Comparison of ENCODE assay signal across 8 cellular contexts in the genomic region with DNA sequence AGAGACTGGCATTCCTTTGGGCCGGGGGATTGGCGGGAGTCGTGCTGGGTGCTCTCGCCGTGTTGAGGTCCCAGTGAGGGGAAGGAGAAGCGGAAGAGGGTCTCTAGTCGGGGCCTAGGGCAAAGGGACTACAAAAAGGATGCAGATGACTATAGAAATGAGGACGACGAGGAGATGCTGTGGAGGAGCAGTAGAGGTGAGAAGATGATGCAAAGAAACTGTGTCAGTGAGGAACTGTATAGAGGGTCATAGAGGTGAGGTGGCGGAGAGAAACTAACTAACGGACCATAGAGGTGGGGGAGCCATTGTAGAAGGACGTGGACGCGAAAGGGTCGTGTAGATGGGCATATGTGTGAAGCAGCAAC. TPM values are rescaled to one million over a fixed set of nuclear protein-coding genes. Genes with fewer than 3 reads are reported as not detected.
DNase-seq lines count a peak whose midpoint lies in the region; ATAC-seq lines count a peak whose summit lies in the region.

No MANE protein-coding gene starts in this region.

- H3K79me1 ChIP-seq in neuronal stem cell (ENCODE audit: low read depth, low read length) = peaks cover 10% of the 10 kb centered on the region

- H3K4ac ChIP-seq in neuronal stem cell (ENCODE audit: low read length) = no peak overlapping the region

- peak overlapping the region; percentile 86 to 99 (median 93) for H3K4me3 Mint-ChIP-seq in CD8-positive, alpha-beta memory T cell

- H3K27me3 Mint-ChIP-seq in CD8-positive, alpha-beta memory T cell = peaks cover 0 to 1% of the 10 kb centered on the region in 2 donors

- CTCF ChIA-PET in CD8-positive, alpha-beta memory T cell (lab: Charles Lee) = interaction anchor here (0.9 to 6.8 kb wide), 4 partner anchors 10 to 63 kb away, joined by 3 to 73 read pairs (median 5); a partner anchor contains a TSS

- ATAC-seq in esophagus mucosa = no peak

- no peak overlapping the region for H2BK15ac ChIP-seq in neuronal stem cell (ENCODE audit: low read length)

- H2BK12ac ChIP-seq in neuronal stem cell (ENCODE audit: low read length) = no peak overlapping the region

- WGBS in ectodermal cell, 2 experiments = 2 to 3% methylated on average over 15 of the region's 15 CpGs
- WGBS in neuronal stem cell (ENCODE audit: extremely low coverage in 2 of 2, insufficient read length in 2 of 2, insufficient replicate concordance in 1 of 2), 2 donors = no CpG with 5 or more reads among the region's 15 CpGs

- peak overlapping the region; percentile 91 for H2BK5ac ChIP-seq in neuronal stem cell (ENCODE audit: low read length)

- peak overlapping the region; percentile 97 for H3K23ac ChIP-seq in neuronal stem cell (ENCODE audit: low read depth, low read length, poor library complexity)

- H2AFZ ChIP-seq in neuronal stem cell (ENCODE audit: low read length) = peak overlapping the region; percentile 98

- POLR2A ChIA-PET in CD8-positive, alpha-beta memory T cell (lab: Charles Lee) = interaction anchor here (3.0 kb wide), 1 partner anchor 9 kb away, joined by 10 read pairs; no protein-coding TSS in a partner anchor

- H3K9ac ChIP-seq in neuronal stem cell (ENCODE audit: low read depth, low read length, poor library complexity) = peak overlapping the region; percentile 85

- H3K9me3 Mint-ChIP-seq in CD8-positive, alpha-beta memory T cell = no peaks in the 10 kb centered on the region

- no peaks in the 10 kb centered on the region for H3K27me3 ChIP-seq in CD8-positive, alpha-beta memory T cell (ENCODE audit: insufficient read depth, low read length, poor library complexity, severe bottlenecking)
- no peaks in the 10 kb centered on the region for H3K27me3 ChIP-seq in ectodermal cell (ENCODE audit: control insufficient read depth, insufficient read depth, low read length, poor library complexity, severe bottlenecking)
- no peaks in the 10 kb centered on the region for H3K27me3 ChIP-seq in neuronal stem cell (ENCODE audit: control insufficient read depth in 3 of 3, insufficient read depth in 3 of 3, low read depth in 1 of 3, low read length in 3 of 3)

- H3K4me1 Mint-ChIP-seq in CD8-positive, alpha-beta memory T cell = peaks cover 38 to 58% (median 40%) of the 10 kb centered on the region in 3 donors

- H4K91ac ChIP-seq in neuronal stem cell (ENCODE audit: low read depth, low read length, poor library complexity) = no peak overlapping the region

- peaks cover 11 to 62% (median 11%) of the 10 kb centered on the region in 3 donors for H3K36me3 Mint-ChIP-seq in CD8-positive, alpha-beta memory T cell

- no peak overlapping the region for H4K8ac ChIP-seq in neuronal stem cell (ENCODE audit: low read depth, low read length)

- H3K36me3 ChIP-seq in CD8-positive, alpha-beta memory T cell (ENCODE audit: insufficient read depth, low read length) = peaks cover 13% of the 10 kb centered on the region
- H3K36me3 ChIP-seq in KOPT-K1 (ENCODE audit: insufficient read depth, low read length) (peaks cover 57% of the 10 kb centered on the region), ectodermal cell (ENCODE audit: control insufficient read depth, insufficient read depth, low read length) (peaks cover 21% of the 10 kb centered on the region), neuronal stem cell (replicated peaks in 1 of 2; ENCODE audit: control insufficient read depth in 2 of 2, insufficient read depth in 2 of 2, low read length in 2 of 2) (peaks cover 33 to 68% of the 10 kb centered on the region in 2 donors)

- peak overlapping the region; percentile 44 to 96 (median 88) for H3K27ac Mint-ChIP-seq in CD8-positive, alpha-beta memory T cell

- H3K4me3 ChIP-seq in CD8-positive, alpha-beta memory T cell (ENCODE audit: low read length) = peak overlapping the region; percentile 99
- peak overlapping the region; percentile 100 for H3K4me3 ChIP-seq in ectodermal cell (ENCODE audit: insufficient read depth, low read depth, low read length)
- peak overlapping the region; percentile 88 to 93 for H3K4me3 ChIP-seq in neuronal stem cell (ENCODE audit: low read length in 2 of 2)

- H3K18ac ChIP-seq in neuronal stem cell (ENCODE audit: low read length) = no peak overlapping the region

- no peak overlapping the region for H2AK5ac ChIP-seq in neuronal stem cell (ENCODE audit: low read depth, low read length)

- peak overlapping the region; percentile 80 for H3K4me2 ChIP-seq in neuronal stem cell (ENCODE audit: insufficient read depth, low read length, poor library complexity, severe bottlenecking)

- no peak overlapping the region for H2BK120ac ChIP-seq in neuronal stem cell (ENCODE audit: low read depth, low read length)

- no peaks in the 10 kb centered on the region for H3K9me3 ChIP-seq in CD8-positive, alpha-beta memory T cell (ENCODE audit: low read length)
- H3K9me3 ChIP-seq in KOPT-K1 (ENCODE audit: insufficient read depth, low read length, poor library complexity, severe bottlenecking) (no peaks in the 10 kb centered on the region), ectodermal cell (ENCODE audit: control insufficient read depth, low read length) (no peaks in the 10 kb centered on the region), neuronal stem cell (replicated peaks in 1 of 2; ENCODE audit: control insufficient read depth in 2 of 2, insufficient read depth in 1 of 2, low read depth in 1 of 2, low read length in 2 of 2) (peaks cover 0 to 3% of the 10 kb centered on the region in 2 donors)

- no peak for DNase-seq in CD8-positive, alpha-beta memory T cell
- DNase-seq in neuronal stem cell (ENCODE audit: low spot score) (no peak), nucleus accumbens (lab: John Stamatoyannopoulos, UW) (no peak), mucosa of gallbladder (ENCODE audit: low spot score) (no peak)
- no peak for DNase-seq in stimulated activated CD4-positive, alpha-beta T cell treated with anti-CD3 and anti-CD28 coated beads, Interleukin-15, amount 100 ng/mL, for 24 hours

- H3K27ac ChIP-seq in CD8-positive, alpha-beta memory T cell (ENCODE audit: low read depth, low read length) = peak overlapping the region; percentile 76
- peak overlapping the region; percentile 82 for H3K27ac ChIP-seq in KOPT-K1 (ENCODE audit: low read depth, low read length, poor library complexity, severe bottlenecking)
- H3K27ac ChIP-seq in ectodermal cell (ENCODE audit: insufficient read depth, low read depth, low read length, poor library complexity, severe bottlenecking) = no peak overlapping the region
- no peak overlapping the region for H3K27ac ChIP-seq in neuronal stem cell (replicated peaks; ENCODE audit: low read length)

- no peak overlapping the region for H3K14ac ChIP-seq in neuronal stem cell (ENCODE audit: low read length)

- peaks cover 28% of the 10 kb centered on the region for H3K4me1 ChIP-seq in CD8-positive, alpha-beta memory T cell (ENCODE audit: insufficient read depth, low read length)
- H3K4me1 ChIP-seq in ectodermal cell (ENCODE audit: control insufficient read depth, insufficient read depth, low read length) (peaks cover 7% of the 10 kb centered on the region), neuronal stem cell (ENCODE audit: control insufficient read depth in 2 of 2, insufficient read depth in 1 of 2, low read depth in 1 of 2, low read length in 2 of 2) (peaks cover 12 to 13% of the 10 kb centered on the region in 2 donors)

RNA-seq across cellular contexts. Expression of a gene that starts 0.3 kb away (rescaled TPM):
- 10 to 100 TPM; 40.6 to 44.3 TPM for total RNA-seq in CD8-positive, alpha-beta memory T cell
- 8.2 TPM for polyA plus RNA-seq in CD8-positive, alpha-beta memory T cell
- 17.1 TPM for polyA plus RNA-seq in ectodermal cell (2013, experiment 1 of 4)
- 20.1 TPM for polyA plus RNA-seq in ectodermal cell (2013, experiment 2 of 4)
- 15.1 TPM for polyA plus RNA-seq in ectodermal cell (2013, experiment 3 of 4)
- 17.3 TPM for polyA plus RNA-seq in ectodermal cell (2013, experiment 4 of 4)
- polyA plus RNA-seq in neuronal stem cell (2013, experiment 1 of 2) = 7.5 TPM
- polyA plus RNA-seq in neuronal stem cell (2013, experiment 2 of 2) = 7.0 TPM
- total RNA-seq in esophagus mucosa (5.7 TPM), mucosa of gallbladder (5.7 TPM)

RNA-seq across cellular contexts. Expression of a gene that starts 0.4 kb away (rescaled TPM):
- 10 to 100 TPM; 62.5 to 62.8 TPM for total RNA-seq in CD8-positive, alpha-beta memory T cell
- 129 TPM for polyA plus RNA-seq in CD8-positive, alpha-beta memory T cell
- polyA plus RNA-seq in ectodermal cell (2013, experiment 1 of 4) = 73.0 TPM
- polyA plus RNA-seq in ectodermal cell (2013, experiment 2 of 4) = 74.0 TPM
- polyA plus RNA-seq in ectodermal cell (2013, experiment 3 of 4) = 78.6 TPM
- 79.8 TPM for polyA plus RNA-seq in ectodermal cell (2013, experiment 4 of 4)
- polyA plus RNA-seq in neuronal stem cell (2013, experiment 1 of 2) = 72.6 TPM
- 69.4 TPM for polyA plus RNA-seq in neuronal stem cell (2013, experiment 2 of 2)
- 72.7 TPM for total RNA-seq in esophagus mucosa
- total RNA-seq in mucosa of gallbladder = 104 TPM

RNA-seq across cellular contexts. Expression of a gene that starts 11.9 kb away (rescaled TPM):
- total RNA-seq in CD8-positive, alpha-beta memory T cell = 10 to 100 TPM; 10.9 to 11.5 TPM
- polyA plus RNA-seq in CD8-positive, alpha-beta memory T cell = 19.7 TPM
- 93.4 TPM for polyA plus RNA-seq in ectodermal cell (2013, experiment 1 of 4)
- 87.8 TPM for polyA plus RNA-seq in ectodermal cell (2013, experiment 2 of 4)
- 80.0 TPM for polyA plus RNA-seq in ectodermal cell (2013, experiment 3 of 4)
- polyA plus RNA-seq in ectodermal cell (2013, experiment 4 of 4) = 93.0 TPM
- 75.1 TPM for polyA plus RNA-seq in neuronal stem cell (2013, experiment 1 of 2)
- polyA plus RNA-seq in neuronal stem cell (2013, experiment 2 of 2) = 76.2 TPM
- total RNA-seq in esophagus mucosa = 23.0 TPM
- 84.9 TPM for total RNA-seq in mucosa of gallbladder

RNA-seq across cellular contexts. Expression of a gene that starts 18.4 kb away (rescaled TPM):
- total RNA-seq in CD8-positive, alpha-beta memory T cell = under 1 TPM; 0.49 to 0.57 TPM
- 0.06 TPM for polyA plus RNA-seq in CD8-positive, alpha-beta memory T cell
- 10.2 TPM for polyA plus RNA-seq in ectodermal cell (2013, experiment 1 of 4)
- 9.5 TPM for polyA plus RNA-seq in ectodermal cell (2013, experiment 2 of 4)
- polyA plus RNA-seq in ectodermal cell (2013, experiment 3 of 4) = 7.8 TPM
- polyA plus RNA-seq in ectodermal cell (2013, experiment 4 of 4) = 10.3 TPM
- polyA plus RNA-seq in neuronal stem cell (2013, experiment 1 of 2) = 8.9 TPM
- polyA plus RNA-seq in neuronal stem cell (2013, experiment 2 of 2) = 9.1 TPM
- total RNA-seq in esophagus mucosa = 0.96 TPM
- 55.1 TPM for total RNA-seq in mucosa of gallbladder

RNA-seq across cellular contexts. Expression of a gene that starts 43.3 kb away (rescaled TPM):
- total RNA-seq in CD8-positive, alpha-beta memory T cell = under 1 TPM; 0.31 to 0.33 TPM
- 0.23 TPM for polyA plus RNA-seq in CD8-positive, alpha-beta memory T cell
- polyA plus RNA-seq in ectodermal cell (2013, experiment 1 of 4) = 0.74 TPM
- 0.82 TPM for polyA plus RNA-seq in ectodermal cell (2013, experiment 2 of 4)
- polyA plus RNA-seq in ectodermal cell (2013, experiment 3 of 4) = 0.69 TPM
- 0.49 TPM for polyA plus RNA-seq in ectodermal cell (2013, experiment 4 of 4)
- polyA plus RNA-seq in neuronal stem cell (2013, experiment 1 of 2) = 0.29 TPM
- 0.33 TPM for polyA plus RNA-seq in neuronal stem cell (2013, experiment 2 of 2)
- total RNA-seq in esophagus mucosa (0.04 TPM), mucosa of gallbladder (5.3 TPM)

Comparison
In these comparisons a context has a peak if more than half of its experiments do, and no peak if none do; other contexts are left out.
1. H3K27ac ChIP-seq: peak in CD8-positive, alpha-beta memory T cell (single experiment) and KOPT-K1 (single experiment); none in ectodermal cell (single experiment) and neuronal stem cell (single experiment).
2. Peak in every context shown above with its lines, with median percentiles within 50 percentile points of each other: H3K4me3 ChIP-seq.